Comparison of ENCODE assay signal across 1 cellular context in the genomic region with DNA sequence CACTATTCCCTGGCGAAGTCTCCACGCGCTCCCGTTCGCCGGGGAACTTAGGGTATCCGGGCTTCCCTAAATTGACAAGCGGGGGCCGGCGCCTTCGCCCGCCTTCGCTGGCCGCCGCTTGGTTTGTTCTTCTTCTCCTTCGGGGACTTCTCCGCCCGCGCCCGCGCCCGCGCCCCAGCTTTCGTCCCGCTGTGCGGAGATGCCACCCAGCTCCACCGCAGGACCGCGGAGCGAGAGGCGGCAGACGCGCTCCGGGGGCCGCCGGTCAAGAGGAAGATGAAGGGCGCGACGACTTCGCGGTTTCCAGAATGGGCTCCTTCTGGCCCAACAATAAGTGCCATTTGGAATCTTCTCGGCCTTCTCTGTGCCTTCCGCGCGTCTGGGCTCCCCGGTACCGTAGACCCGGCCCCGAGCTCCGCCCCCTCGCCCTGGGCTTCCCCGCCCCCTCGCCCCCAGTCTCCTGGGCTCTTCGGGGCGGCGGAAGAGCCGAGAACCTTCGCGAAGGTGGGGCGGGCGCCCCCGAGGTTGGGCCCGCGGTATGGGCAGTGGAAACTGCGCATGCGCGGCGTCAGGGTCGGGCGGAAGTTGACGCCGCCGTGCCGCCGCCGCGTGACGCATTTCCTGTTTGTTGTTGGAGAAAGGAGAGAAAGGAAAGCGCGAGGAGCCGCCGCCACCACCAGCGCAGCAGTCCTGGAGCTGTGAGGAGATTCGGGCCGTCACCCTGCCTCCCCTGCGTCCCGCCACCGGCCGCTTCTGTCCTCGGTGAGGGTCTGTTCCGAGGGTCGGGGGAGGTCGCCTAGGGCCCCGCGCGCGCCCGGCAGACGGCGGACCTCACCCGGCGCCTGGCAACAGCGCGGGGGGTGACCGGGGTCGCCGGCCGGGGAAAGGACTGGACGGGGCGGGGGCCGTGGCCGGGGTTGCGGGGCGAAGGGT.
TF ChIP-seq lines count a peak whose summit lies in the region.

A gene (plus strand): TSS at position 622 of the 933 bp plus-strand sequence. CDS start 21,569 bp downstream, outside the sequence.

TF ChIP-seq in GM12878, 131 proteins besides CTCF, POLR2A, EP300 and RAD21 (continued from another document and continues in another):
- TF ChIP-seq, protein P1, sequence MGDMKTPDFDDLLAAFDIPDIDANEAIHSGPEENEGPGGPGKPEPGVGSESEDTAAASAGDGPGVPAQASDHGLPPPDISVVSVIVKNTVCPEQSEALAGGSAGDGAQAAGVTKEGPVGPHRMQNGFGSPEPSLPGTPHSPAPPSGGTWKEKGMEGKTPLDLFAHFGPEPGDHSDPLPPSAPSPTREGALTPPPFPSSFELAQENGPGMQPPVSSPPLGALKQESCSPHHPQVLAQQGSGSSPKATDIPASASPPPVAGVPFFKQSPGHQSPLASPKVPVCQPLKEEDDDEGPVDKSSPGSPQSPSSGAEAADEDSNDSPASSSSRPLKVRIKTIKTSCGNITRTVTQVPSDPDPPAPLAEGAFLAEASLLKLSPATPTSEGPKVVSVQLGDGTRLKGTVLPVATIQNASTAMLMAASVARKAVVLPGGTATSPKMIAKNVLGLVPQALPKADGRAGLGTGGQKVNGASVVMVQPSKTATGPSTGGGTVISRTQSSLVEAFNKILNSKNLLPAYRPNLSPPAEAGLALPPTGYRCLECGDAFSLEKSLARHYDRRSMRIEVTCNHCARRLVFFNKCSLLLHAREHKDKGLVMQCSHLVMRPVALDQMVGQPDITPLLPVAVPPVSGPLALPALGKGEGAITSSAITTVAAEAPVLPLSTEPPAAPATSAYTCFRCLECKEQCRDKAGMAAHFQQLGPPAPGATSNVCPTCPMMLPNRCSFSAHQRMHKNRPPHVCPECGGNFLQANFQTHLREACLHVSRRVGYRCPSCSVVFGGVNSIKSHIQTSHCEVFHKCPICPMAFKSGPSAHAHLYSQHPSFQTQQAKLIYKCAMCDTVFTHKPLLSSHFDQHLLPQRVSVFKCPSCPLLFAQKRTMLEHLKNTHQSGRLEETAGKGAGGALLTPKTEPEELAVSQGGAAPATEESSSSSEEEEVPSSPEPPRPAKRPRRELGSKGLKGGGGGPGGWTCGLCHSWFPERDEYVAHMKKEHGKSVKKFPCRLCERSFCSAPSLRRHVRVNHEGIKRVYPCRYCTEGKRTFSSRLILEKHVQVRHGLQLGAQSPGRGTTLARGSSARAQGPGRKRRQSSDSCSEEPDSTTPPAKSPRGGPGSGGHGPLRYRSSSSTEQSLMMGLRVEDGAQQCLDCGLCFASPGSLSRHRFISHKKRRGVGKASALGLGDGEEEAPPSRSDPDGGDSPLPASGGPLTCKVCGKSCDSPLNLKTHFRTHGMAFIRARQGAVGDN (IDR thresholded peaks at IDR 0.05) = no peak; the same call in 1 of the 2 replicates
- peak; percentile 46 for TF ChIP-seq NRF1 (conservative IDR thresholded peaks at IDR 0.05; ENCODE audit: low read depth, low read length)
- 0 out of 2 replicates have a peak, but pooled peaks have one; percentile 17 for TF ChIP-seq MXI1 (IDR thresholded peaks at IDR 0.05; ENCODE audit: low read depth, low read length)
- no peak for TF ChIP-seq SUPT20H (IDR thresholded peaks at IDR 0.05; ENCODE audit: borderline replicate concordance, control insufficient read depth, low read depth, low read length)
- TF ChIP-seq FOXK2 (IDR thresholded peaks at IDR 0.05) = no peak
- TF ChIP-seq NBN (IDR thresholded peaks at IDR 0.05) = peak; percentile 63; the same call in 1 of the 2 replicates
- TF ChIP-seq, protein P2, sequence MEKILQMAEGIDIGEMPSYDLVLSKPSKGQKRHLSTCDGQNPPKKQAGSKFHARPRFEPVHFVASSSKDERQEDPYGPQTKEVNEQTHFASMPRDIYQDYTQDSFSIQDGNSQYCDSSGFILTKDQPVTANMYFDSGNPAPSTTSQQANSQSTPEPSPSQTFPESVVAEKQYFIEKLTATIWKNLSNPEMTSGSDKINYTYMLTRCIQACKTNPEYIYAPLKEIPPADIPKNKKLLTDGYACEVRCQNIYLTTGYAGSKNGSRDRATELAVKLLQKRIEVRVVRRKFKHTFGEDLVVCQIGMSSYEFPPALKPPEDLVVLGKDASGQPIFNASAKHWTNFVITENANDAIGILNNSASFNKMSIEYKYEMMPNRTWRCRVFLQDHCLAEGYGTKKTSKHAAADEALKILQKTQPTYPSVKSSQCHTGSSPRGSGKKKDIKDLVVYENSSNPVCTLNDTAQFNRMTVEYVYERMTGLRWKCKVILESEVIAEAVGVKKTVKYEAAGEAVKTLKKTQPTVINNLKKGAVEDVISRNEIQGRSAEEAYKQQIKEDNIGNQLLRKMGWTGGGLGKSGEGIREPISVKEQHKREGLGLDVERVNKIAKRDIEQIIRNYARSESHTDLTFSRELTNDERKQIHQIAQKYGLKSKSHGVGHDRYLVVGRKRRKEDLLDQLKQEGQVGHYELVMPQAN (conservative IDR thresholded peaks at IDR 0.05) = peak; percentile 67
- no peak for TF ChIP-seq ZBED1 (IDR thresholded peaks at IDR 0.05; ENCODE audit: borderline replicate concordance)
- TF ChIP-seq BHLHE40 (IDR thresholded peaks at IDR 0.05; ENCODE audit: borderline replicate concordance in 1 of 2, low read depth in 2 of 2, low read length in 1 of 2) = peak in 1 of 2 experiments; percentile 38; a peak in 1 of 4 replicates
- TF ChIP-seq TAF1 (IDR thresholded peaks at IDR 0.05; ENCODE audit: borderline replicate concordance, low read depth, low read length) = 0 out of 2 replicates have a peak, but pooled peaks have one; percentile 33
- no peak for TF ChIP-seq ZZZ3 (IDR thresholded peaks at IDR 0.05; ENCODE audit: control insufficient read depth, insufficient read length, low read depth)
- TF ChIP-seq, protein P3, sequence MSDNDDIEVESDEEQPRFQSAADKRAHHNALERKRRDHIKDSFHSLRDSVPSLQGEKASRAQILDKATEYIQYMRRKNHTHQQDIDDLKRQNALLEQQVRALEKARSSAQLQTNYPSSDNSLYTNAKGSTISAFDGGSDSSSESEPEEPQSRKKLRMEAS (IDR thresholded peaks at IDR 0.05; ENCODE audit: low read depth, low read length) = peak; percentile 45; the same call in 1 of the 2 replicates
- TF ChIP-seq, protein P4, sequence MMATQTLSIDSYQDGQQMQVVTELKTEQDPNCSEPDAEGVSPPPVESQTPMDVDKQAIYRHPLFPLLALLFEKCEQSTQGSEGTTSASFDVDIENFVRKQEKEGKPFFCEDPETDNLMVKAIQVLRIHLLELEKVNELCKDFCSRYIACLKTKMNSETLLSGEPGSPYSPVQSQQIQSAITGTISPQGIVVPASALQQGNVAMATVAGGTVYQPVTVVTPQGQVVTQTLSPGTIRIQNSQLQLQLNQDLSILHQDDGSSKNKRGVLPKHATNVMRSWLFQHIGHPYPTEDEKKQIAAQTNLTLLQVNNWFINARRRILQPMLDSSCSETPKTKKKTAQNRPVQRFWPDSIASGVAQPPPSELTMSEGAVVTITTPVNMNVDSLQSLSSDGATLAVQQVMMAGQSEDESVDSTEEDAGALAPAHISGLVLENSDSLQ (IDR thresholded peaks at IDR 0.05) = peak; percentile 43; the same call in 1 of the 2 replicates
- peak; percentile 55; the same call in 1 of the 2 replicates for TF ChIP-seq SMAD5 (IDR thresholded peaks at IDR 0.05; ENCODE audit: low read depth)
- TF ChIP-seq TARDBP (IDR thresholded peaks at IDR 0.05; ENCODE audit: borderline replicate concordance) = no peak
- no peak for TF ChIP-seq SMC3 (IDR thresholded peaks at IDR 0.05; ENCODE audit: borderline replicate concordance, low read length)
- TF ChIP-seq, protein P5, sequence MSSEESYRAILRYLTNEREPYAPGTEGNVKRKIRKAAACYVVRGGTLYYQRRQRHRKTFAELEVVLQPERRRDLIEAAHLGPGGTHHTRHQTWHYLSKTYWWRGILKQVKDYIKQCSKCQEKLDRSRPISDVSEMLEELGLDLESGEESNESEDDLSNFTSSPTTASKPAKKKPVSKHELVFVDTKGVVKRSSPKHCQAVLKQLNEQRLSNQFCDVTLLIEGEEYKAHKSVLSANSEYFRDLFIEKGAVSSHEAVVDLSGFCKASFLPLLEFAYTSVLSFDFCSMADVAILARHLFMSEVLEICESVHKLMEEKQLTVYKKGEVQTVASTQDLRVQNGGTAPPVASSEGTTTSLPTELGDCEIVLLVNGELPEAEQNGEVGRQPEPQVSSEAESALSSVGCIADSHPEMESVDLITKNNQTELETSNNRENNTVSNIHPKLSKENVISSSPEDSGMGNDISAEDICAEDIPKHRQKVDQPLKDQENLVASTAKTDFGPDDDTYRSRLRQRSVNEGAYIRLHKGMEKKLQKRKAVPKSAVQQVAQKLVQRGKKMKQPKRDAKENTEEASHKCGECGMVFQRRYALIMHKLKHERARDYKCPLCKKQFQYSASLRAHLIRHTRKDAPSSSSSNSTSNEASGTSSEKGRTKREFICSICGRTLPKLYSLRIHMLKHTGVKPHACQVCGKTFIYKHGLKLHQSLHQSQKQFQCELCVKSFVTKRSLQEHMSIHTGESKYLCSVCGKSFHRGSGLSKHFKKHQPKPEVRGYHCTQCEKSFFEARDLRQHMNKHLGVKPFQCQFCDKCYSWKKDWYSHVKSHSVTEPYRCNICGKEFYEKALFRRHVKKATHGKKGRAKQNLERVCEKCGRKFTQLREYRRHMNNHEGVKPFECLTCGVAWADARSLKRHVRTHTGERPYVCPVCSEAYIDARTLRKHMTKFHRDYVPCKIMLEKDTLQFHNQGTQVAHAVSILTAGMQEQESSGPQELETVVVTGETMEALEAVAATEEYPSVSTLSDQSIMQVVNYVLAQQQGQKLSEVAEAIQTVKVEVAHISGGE (CRISPR knock-in tag; IDR thresholded peaks at IDR 0.05) = no peak
- TF ChIP-seq HCFC1 (IDR thresholded peaks at IDR 0.05; ENCODE audit: low read length) = peak; percentile 74
- TF ChIP-seq NR2F1 (conservative IDR thresholded peaks at IDR 0.05) = peak; percentile 36; the same call in 1 of the 2 replicates
- TF ChIP-seq, protein P6, sequence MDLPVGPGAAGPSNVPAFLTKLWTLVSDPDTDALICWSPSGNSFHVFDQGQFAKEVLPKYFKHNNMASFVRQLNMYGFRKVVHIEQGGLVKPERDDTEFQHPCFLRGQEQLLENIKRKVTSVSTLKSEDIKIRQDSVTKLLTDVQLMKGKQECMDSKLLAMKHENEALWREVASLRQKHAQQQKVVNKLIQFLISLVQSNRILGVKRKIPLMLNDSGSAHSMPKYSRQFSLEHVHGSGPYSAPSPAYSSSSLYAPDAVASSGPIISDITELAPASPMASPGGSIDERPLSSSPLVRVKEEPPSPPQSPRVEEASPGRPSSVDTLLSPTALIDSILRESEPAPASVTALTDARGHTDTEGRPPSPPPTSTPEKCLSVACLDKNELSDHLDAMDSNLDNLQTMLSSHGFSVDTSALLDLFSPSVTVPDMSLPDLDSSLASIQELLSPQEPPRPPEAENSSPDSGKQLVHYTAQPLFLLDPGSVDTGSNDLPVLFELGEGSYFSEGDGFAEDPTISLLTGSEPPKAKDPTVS (IDR thresholded peaks at IDR 0.05; ENCODE audit: low read depth, low read length) = peak; percentile 99
- no peak for TF ChIP-seq KDM1A (IDR thresholded peaks at IDR 0.05; ENCODE audit: borderline replicate concordance)
- TF ChIP-seq GATAD2B (conservative IDR thresholded peaks at IDR 0.05; ENCODE audit: low read depth) = peak; percentile 66; the same call in 1 of the 2 replicates
- TF ChIP-seq EZH2 (IDR thresholded peaks at IDR 0.05; ENCODE audit: borderline replicate concordance, control insufficient read depth, low read depth, low read length) = no peak
- TF ChIP-seq, protein P7, sequence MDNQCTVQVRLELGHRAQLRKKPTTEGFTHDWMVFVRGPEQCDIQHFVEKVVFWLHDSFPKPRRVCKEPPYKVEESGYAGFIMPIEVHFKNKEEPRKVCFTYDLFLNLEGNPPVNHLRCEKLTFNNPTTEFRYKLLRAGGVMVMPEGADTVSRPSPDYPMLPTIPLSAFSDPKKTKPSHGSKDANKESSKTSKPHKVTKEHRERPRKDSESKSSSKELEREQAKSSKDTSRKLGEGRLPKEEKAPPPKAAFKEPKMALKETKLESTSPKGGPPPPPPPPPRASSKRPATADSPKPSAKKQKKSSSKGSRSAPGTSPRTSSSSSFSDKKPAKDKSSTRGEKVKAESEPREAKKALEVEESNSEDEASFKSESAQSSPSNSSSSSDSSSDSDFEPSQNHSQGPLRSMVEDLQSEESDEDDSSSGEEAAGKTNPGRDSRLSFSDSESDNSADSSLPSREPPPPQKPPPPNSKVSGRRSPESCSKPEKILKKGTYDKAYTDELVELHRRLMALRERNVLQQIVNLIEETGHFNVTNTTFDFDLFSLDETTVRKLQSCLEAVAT (IDR thresholded peaks at IDR 0.05) = no peak
- TF ChIP-seq SUZ12 (IDR thresholded peaks at IDR 0.05; ENCODE audit: unreplicated experiment) = no peak
- TF ChIP-seq CREB1 (IDR thresholded peaks at IDR 0.05; ENCODE audit: low read depth) = peak; percentile 94
- TF ChIP-seq, protein P8, sequence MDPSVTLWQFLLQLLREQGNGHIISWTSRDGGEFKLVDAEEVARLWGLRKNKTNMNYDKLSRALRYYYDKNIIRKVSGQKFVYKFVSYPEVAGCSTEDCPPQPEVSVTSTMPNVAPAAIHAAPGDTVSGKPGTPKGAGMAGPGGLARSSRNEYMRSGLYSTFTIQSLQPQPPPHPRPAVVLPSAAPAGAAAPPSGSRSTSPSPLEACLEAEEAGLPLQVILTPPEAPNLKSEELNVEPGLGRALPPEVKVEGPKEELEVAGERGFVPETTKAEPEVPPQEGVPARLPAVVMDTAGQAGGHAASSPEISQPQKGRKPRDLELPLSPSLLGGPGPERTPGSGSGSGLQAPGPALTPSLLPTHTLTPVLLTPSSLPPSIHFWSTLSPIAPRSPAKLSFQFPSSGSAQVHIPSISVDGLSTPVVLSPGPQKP (IDR thresholded peaks at IDR 0.05; ENCODE audit: low read depth, low read length) = 0 out of 2 replicates have a peak, but pooled peaks have one; percentile 37
- peak; percentile 72; the same call in 1 of the 2 replicates for TF ChIP-seq POLR2AphosphoS5 (IDR thresholded peaks at IDR 0.05; ENCODE audit: low read length)
- no peak for TF ChIP-seq NR2C2 (IDR thresholded peaks at IDR 0.05; ENCODE audit: borderline replicate concordance, control insufficient read depth, insufficient read length, low read depth)
- TF ChIP-seq, protein P9, sequence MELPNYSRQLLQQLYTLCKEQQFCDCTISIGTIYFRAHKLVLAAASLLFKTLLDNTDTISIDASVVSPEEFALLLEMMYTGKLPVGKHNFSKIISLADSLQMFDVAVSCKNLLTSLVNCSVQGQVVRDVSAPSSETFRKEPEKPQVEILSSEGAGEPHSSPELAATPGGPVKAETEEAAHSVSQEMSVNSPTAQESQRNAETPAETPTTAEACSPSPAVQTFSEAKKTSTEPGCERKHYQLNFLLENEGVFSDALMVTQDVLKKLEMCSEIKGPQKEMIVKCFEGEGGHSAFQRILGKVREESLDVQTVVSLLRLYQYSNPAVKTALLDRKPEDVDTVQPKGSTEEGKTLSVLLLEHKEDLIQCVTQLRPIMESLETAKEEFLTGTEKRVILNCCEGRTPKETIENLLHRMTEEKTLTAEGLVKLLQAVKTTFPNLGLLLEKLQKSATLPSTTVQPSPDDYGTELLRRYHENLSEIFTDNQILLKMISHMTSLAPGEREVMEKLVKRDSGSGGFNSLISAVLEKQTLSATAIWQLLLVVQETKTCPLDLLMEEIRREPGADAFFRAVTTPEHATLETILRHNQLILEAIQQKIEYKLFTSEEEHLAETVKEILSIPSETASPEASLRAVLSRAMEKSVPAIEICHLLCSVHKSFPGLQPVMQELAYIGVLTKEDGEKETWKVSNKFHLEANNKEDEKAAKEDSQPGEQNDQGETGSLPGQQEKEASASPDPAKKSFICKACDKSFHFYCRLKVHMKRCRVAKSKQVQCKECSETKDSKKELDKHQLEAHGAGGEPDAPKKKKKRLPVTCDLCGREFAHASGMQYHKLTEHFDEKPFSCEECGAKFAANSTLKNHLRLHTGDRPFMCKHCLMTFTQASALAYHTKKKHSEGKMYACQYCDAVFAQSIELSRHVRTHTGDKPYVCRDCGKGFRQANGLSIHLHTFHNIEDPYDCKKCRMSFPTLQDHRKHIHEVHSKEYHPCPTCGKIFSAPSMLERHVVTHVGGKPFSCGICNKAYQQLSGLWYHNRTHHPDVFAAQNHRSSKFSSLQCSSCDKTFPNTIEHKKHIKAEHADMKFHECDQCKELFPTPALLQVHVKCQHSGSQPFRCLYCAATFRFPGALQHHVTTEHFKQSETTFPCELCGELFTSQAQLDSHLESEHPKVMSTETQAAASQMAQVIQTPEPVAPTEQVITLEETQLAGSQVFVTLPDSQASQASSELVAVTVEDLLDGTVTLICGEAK (IDR thresholded peaks at IDR 0.05; ENCODE audit: borderline replicate concordance) = peak; percentile 93
